Comparison of ENCODE assay signal across 14 cellular contexts in the genomic region with DNA sequence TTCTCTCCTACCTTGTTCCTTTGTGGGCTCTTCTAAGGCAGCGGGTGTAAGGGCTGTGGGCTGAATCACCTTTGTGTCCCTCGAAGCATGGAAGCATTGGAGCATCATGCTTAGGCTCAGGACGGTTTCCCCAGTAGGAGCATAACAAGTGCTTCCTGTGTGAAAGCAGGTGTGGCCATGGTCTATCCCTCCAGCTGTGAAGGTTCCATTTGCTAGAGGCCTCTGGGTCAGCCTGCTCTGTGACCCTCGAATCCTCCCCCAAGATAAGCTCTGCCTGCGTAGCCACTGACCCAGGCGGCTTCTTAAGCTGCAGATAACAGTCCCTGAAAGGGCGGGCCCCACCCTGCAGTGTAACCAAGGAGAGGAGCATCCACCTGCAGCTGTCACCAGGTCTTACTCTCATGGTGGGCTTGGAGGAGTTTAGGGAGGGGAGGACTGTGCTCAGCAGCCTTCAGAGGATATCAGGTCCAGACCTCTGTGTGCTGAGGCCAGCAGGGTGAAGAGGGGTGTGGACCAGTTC. TPM values are rescaled to one million over a fixed set of nuclear protein-coding genes. Genes with fewer than 3 reads are reported as not detected.
DNase-seq lines count a peak whose midpoint lies in the region; ATAC-seq and TF ChIP-seq lines count a peak whose summit lies in the region.
"Had no signal": no experiment of that assay in that cellular context is flagged by ENCODE, and none has a peak within 500 bp of the region (broad histone marks: within the 10 kb centered on the region; RNA-seq: fewer than 3 reads in every experiment).

No MANE protein-coding gene starts in this region.

- no peak overlapping the region for H4K91ac ChIP-seq in neuronal stem cell (ENCODE audit: low read depth, low read length, poor library complexity)

- peak; percentile 73 for ATAC-seq in HG02678 (IDR thresholded peaks at IDR 0.05; ENCODE audit: unreplicated experiment)
- no peak for ATAC-seq in GM18511 (IDR thresholded peaks at IDR 0.05; ENCODE audit: unreplicated experiment)
- ATAC-seq in T-helper 17 cell = no peak

- H2AK5ac ChIP-seq in neuronal stem cell (ENCODE audit: low read depth, low read length) = no peak overlapping the region

- H3K36me3 Mint-ChIP-seq in T-helper 17 cell (ENCODE audit: low read depth) = no peaks in the 10 kb centered on the region
- H3K36me3 Mint-ChIP-seq: activated naive CD8-positive, alpha-beta T cell treated with anti-CD3 and anti-CD28 coated beads for 36 hours had no signal

- peak overlapping the region; percentile 56 for H2BK120ac ChIP-seq in neuronal stem cell (ENCODE audit: low read depth, low read length)

- peaks cover 14% of the 10 kb centered on the region for H3K27me3 Mint-ChIP-seq in T-helper 17 cell
- H3K27me3 Mint-ChIP-seq: activated naive CD8-positive, alpha-beta T cell treated with anti-CD3 and anti-CD28 coated beads for 36 hours; memory B cell had no signal

- H3K18ac ChIP-seq in neuronal stem cell (ENCODE audit: low read length) = peak overlapping the region; percentile 85

- no peak overlapping the region for H3K4me3 ChIP-seq in breast epithelium
- no peak overlapping the region for H3K4me3 ChIP-seq in neuronal stem cell (ENCODE audit: low read length in 2 of 2)
- H3K4me3 ChIP-seq: SJCRH30, stomach had no signal

- H2BK12ac ChIP-seq in neuronal stem cell (ENCODE audit: low read length) = no peak overlapping the region

- H3K9me3 ChIP-seq in breast epithelium = no peaks in the 10 kb centered on the region
- peaks cover 0 to 1% of the 10 kb centered on the region in 2 donors for H3K9me3 ChIP-seq in neuronal stem cell (replicated peaks in 1 of 2; ENCODE audit: control insufficient read depth in 2 of 2, insufficient read depth in 1 of 2, low read depth in 1 of 2, low read length in 2 of 2)
- H3K9me3 ChIP-seq in T-helper 17 cell (ENCODE audit: control insufficient read depth, low read length, poor library complexity, severe bottlenecking) = no peaks in the 10 kb centered on the region
- H3K9me3 ChIP-seq: SJCRH30, stomach had no signal

- H3K4me2 ChIP-seq in neuronal stem cell (ENCODE audit: insufficient read depth, low read length, poor library complexity, severe bottlenecking) = no peak overlapping the region

- H3K27me3 ChIP-seq in breast epithelium (no peaks in the 10 kb centered on the region), neuronal stem cell (ENCODE audit: control insufficient read depth in 3 of 3, insufficient read depth in 3 of 3, low read depth in 1 of 3, low read length in 3 of 3) (no peaks in the 10 kb centered on the region)
- H3K27me3 ChIP-seq: SJCRH30, stomach had no signal

- no peak overlapping the region for H3K9ac ChIP-seq in neuronal stem cell (ENCODE audit: low read depth, low read length, poor library complexity)

- H2BK15ac ChIP-seq in neuronal stem cell (ENCODE audit: low read length) = no peak overlapping the region

- H3K36me3 ChIP-seq in breast epithelium (no peaks in the 10 kb centered on the region), neuronal stem cell (replicated peaks in 1 of 2; ENCODE audit: control insufficient read depth in 2 of 2, insufficient read depth in 2 of 2, low read length in 2 of 2) (peaks cover 2 to 37% of the 10 kb centered on the region in 2 donors)
- H3K36me3 ChIP-seq: SJCRH30, stomach had no signal

- H3K27ac Mint-ChIP-seq in T-helper 17 cell = no peak overlapping the region
- H3K27ac Mint-ChIP-seq: activated naive CD8-positive, alpha-beta T cell treated with anti-CD3 and anti-CD28 coated beads for 36 hours; memory B cell had no signal

- H3K23ac ChIP-seq in neuronal stem cell (ENCODE audit: low read depth, low read length, poor library complexity) = peak overlapping the region; percentile 22

- no peak for TF ChIP-seq POLR2A in breast epithelium (IDR thresholded peaks at IDR 0.05)

- H2AFZ ChIP-seq in neuronal stem cell (ENCODE audit: low read length) = no peak overlapping the region

- H4K8ac ChIP-seq in neuronal stem cell (ENCODE audit: low read depth, low read length) = no peak overlapping the region

- H3K4me1 ChIP-seq in breast epithelium (peaks cover 59 to 69% of the 10 kb centered on the region in 2 donors), neuronal stem cell (ENCODE audit: control insufficient read depth in 2 of 2, insufficient read depth in 1 of 2, low read depth in 1 of 2, low read length in 2 of 2) (peaks cover 25 to 42% of the 10 kb centered on the region in 2 donors)

- peak overlapping the region; percentile 93 for H2BK5ac ChIP-seq in neuronal stem cell (ENCODE audit: low read length)

- H3K79me1 ChIP-seq in neuronal stem cell (ENCODE audit: low read depth, low read length) = peaks cover 11% of the 10 kb centered on the region

- DNase-seq in COLO668 (lab: John Stamatoyannopoulos, UW; ENCODE audit: unreplicated experiment) = peak; percentile 3
- DNase-seq in breast epithelium (ENCODE audit: low spot score in 2 of 2) = no peak
- DNase-seq in neuronal stem cell (ENCODE audit: low spot score) = no peak
- no peak for DNase-seq in NCI-H510A (lab: John Stamatoyannopoulos, UW)
- DNase-seq in DMS79 treated with DMSO at 0.1 percent for 48 hours (lab: John Stamatoyannopoulos, UW) = no peak
- no peak for DNase-seq in T-helper 17 cell
- DNase-seq: activated CD4-positive, alpha-beta T cell treated with anti-CD3 and anti-CD28 coated beads for 4 hours; activated naive CD8-positive, alpha-beta T cell treated with anti-CD3 and anti-CD28 coated beads for 36 hours; NCI-H2107; SJCRH30; stomach had no signal

- no peak overlapping the region for H3K4me3 Mint-ChIP-seq in T-helper 17 cell
- H3K4me3 Mint-ChIP-seq: activated naive CD8-positive, alpha-beta T cell treated with anti-CD3 and anti-CD28 coated beads for 36 hours; memory B cell had no signal

- peaks cover 3% of the 10 kb centered on the region for H3K4me1 Mint-ChIP-seq in T-helper 17 cell
- H3K4me1 Mint-ChIP-seq: activated naive CD8-positive, alpha-beta T cell treated with anti-CD3 and anti-CD28 coated beads for 36 hours had no signal

- H3K4ac ChIP-seq in neuronal stem cell (ENCODE audit: low read length) = peak overlapping the region; percentile 40

- H3K27ac ChIP-seq in breast epithelium (peak overlapping the region; percentile 96 to 99), neuronal stem cell (replicated peaks; ENCODE audit: low read length) (peak overlapping the region; percentile 88)
- H3K27ac ChIP-seq: SJCRH30 had no signal

- no peak overlapping the region for H3K14ac ChIP-seq in neuronal stem cell (ENCODE audit: low read length)

- intact Hi-C loops in breast epithelium (cut with DNase I; ENCODE audit: low total_unique reads) = no loop called here

- no peak for TF ChIP-seq CTCF in breast epithelium (IDR thresholded peaks at IDR 0.05)

- WGBS in neuronal stem cell (ENCODE audit: extremely low coverage in 2 of 2, insufficient read length in 2 of 2, insufficient replicate concordance in 1 of 2), 2 donors = no CpG with 5 or more reads among the region's 7 CpGs

RNA-seq across cellular contexts. Expression of a gene that starts 8.4 kb away (rescaled TPM):
- total RNA-seq in breast epithelium (10 to 100 TPM; 46.7 to 92.3 (median 74.1) TPM), T-helper 17 cell (10 to 100 TPM in 1 of 2 donors, 1 to 10 TPM in 1; 2.2 to 13.7 TPM)
- 27.1 TPM for polyA plus RNA-seq in neuronal stem cell (2013, experiment 1 of 2)
- 25.9 TPM for polyA plus RNA-seq in neuronal stem cell (2013, experiment 2 of 2)

RNA-seq across cellular contexts. Expression of a gene that starts 50.0 kb away (rescaled TPM):
- 1,000 to 10,000 TPM; 3,271 to 4,472 (median 4,011) TPM for total RNA-seq in breast epithelium
- polyA plus RNA-seq in neuronal stem cell (2013, experiment 1 of 2) = 5,106 TPM
- 5,095 TPM for polyA plus RNA-seq in neuronal stem cell (2013, experiment 2 of 2)
- 1,000 to 10,000 TPM; 3,455 to 4,953 TPM for total RNA-seq in T-helper 17 cell
